8 cellular contexts compared by ENCODE assay signal in the genomic region with DNA sequence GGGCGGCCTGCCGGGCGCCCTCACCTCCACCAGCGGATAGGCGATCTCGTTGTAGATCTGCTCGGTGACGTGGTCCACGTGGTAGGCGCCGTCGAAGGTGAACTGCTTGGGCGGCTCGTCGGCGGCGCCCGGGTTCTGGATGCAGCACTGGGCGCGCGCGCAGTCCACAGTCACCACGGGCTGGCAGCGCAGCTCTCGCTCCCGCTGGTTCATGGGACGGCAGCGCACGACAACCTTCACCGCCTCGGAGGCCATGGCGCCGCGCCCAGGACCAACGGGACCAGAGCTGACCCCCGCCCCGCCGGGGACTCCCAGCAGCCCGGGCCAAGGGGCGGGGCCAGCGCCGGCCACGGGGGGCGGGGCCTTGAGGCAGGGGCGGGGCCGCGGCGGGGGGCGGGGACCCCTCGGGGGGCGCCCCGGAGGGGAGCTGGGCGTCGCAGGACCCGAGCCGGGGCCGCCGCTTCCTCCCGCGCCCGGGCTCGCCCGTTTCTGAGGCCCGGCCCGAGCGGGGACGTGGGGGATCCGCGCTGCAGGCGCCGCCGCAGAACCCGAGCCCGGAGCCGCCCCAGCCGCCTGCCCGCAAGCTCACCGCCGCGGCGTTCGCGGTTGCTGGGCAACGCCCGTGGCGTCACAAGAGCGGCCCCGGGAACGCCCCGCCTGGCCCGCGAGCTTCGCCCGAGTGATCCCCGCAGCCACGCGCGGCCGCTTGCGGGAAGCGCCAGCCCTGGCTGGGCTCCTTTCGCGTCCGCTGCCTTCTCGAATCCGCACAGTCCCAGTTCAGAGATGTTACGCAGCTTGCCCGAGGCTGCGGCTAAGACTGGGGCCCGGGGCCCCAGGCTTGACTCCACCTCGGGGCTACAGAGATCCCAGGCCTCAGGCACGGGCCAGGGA. TPM values are rescaled to one million over a fixed set of nuclear protein-coding genes. Genes with fewer than 3 reads are reported as not detected.
DNase-seq lines count a peak whose midpoint lies in the region; ATAC-seq and TF ChIP-seq lines count a peak whose summit lies in the region.

A gene (minus strand): TSS at position 556 of the 891 bp plus-strand sequence. CDS start 301 bp downstream, at position 255.

- H3K36me3 ChIP-seq in CD4-positive, CD25-positive, alpha-beta regulatory T cell (ENCODE audit: control insufficient read depth, insufficient read depth, low read length): no peaks in the 10 kb centered on the region
- no peaks in the 10 kb centered on the region for H3K36me3 ChIP-seq in SU-DHL-6 (ENCODE audit: low read length)
- H3K36me3 ChIP-seq in heart left ventricle: no peaks in the 10 kb centered on the region

- intact Hi-C loops in heart left ventricle (cut with DNase I): no loop called here

- TF ChIP-seq POLR2A in heart left ventricle (IDR thresholded peaks at IDR 0.05): no peak

- H3K27ac ChIP-seq in CD4-positive, CD25-positive, alpha-beta regulatory T cell (ENCODE audit: insufficient read depth, low read length, poor library complexity, severe bottlenecking): no peak within 1 kb of the TSS
- no peak within 1 kb of the TSS for H3K27ac ChIP-seq in SU-DHL-6 (ENCODE audit: low read depth, low read length)
- no peak within 1 kb of the TSS for H3K27ac ChIP-seq in heart left ventricle

- peak within 1 kb of the TSS; percentile 15 for H3K4me2 ChIP-seq in SU-DHL-6 (ENCODE audit: low read depth, low read length, poor library complexity, severe bottlenecking)

- peaks cover 9% of the 10 kb centered on the region for H3K27me3 ChIP-seq in CD4-positive, CD25-positive, alpha-beta regulatory T cell (ENCODE audit: control insufficient read depth, insufficient read depth, low read length)
- H3K27me3 ChIP-seq in SU-DHL-6 (ENCODE audit: low read length) (no peaks in the 10 kb centered on the region), heart left ventricle (peaks cover 0 to 29% (median 13%) of the 10 kb centered on the region in 9 donors)

- no peaks in the 10 kb centered on the region for H3F3A ChIP-seq in SU-DHL-6 (ENCODE audit: insufficient read depth)

- peak; percentile 53 to 79 (median 58) for DNase-seq in CD4-positive, CD25-positive, alpha-beta regulatory T cell
- DNase-seq in activated naive CD8-positive, alpha-beta T cell treated with anti-CD3 and anti-CD28 coated beads, Interleukin-2, amount 50 U/mL, for 24 hours: peak; percentile 70
- DNase-seq in heart left ventricle (peak; percentile 75 to 90 (median 80)), progenitor cell of endocrine pancreas (ENCODE audit: low spot score, unreplicated experiment) (peak; percentile 63), NK-92 (lab: John Stamatoyannopoulos, UW; ENCODE audit: unreplicated experiment) (no peak)

- H3K36me3 Mint-ChIP-seq in CD4-positive, CD25-positive, alpha-beta regulatory T cell: no peaks in the 10 kb centered on the region
- no peaks in the 10 kb centered on the region for H3K36me3 Mint-ChIP-seq in activated naive CD8-positive, alpha-beta T cell treated with anti-CD3 and anti-CD28 coated beads, Interleukin-2, amount 50 U/mL, for 24 hours (ENCODE audit: low read depth)
- no peaks in the 10 kb centered on the region for H3K36me3 Mint-ChIP-seq in progenitor cell of endocrine pancreas (ENCODE audit: insufficient read depth)

- no peaks in the 10 kb centered on the region for H3K9me3 ChIP-seq in CD4-positive, CD25-positive, alpha-beta regulatory T cell (ENCODE audit: control insufficient read depth in 2 of 2, low read length in 2 of 2)
- H3K9me3 ChIP-seq in SU-DHL-6 (ENCODE audit: insufficient read depth, low read length) (no peaks in the 10 kb centered on the region), heart left ventricle (no peaks in the 10 kb centered on the region)

- H3K4me1 ChIP-seq in CD4-positive, CD25-positive, alpha-beta regulatory T cell (ENCODE audit: control insufficient read depth, insufficient read depth, low read length, poor library complexity, severe bottlenecking): peaks cover 7% of the 10 kb centered on the region
- H3K4me1 ChIP-seq in heart left ventricle: peaks cover 0 to 13% (median 5%) of the 10 kb centered on the region in 12 donors

- no peaks in the 10 kb centered on the region for H3K9me3 Mint-ChIP-seq in CD4-positive, CD25-positive, alpha-beta regulatory T cell
- H3K9me3 Mint-ChIP-seq in activated naive CD8-positive, alpha-beta T cell treated with anti-CD3 and anti-CD28 coated beads, Interleukin-2, amount 50 U/mL, for 24 hours: no peaks in the 10 kb centered on the region
- no peaks in the 10 kb centered on the region for H3K9me3 Mint-ChIP-seq in progenitor cell of endocrine pancreas (ENCODE audit: low read depth)

- peak within 1 kb of the TSS in 1 of 3 donors; percentile 83 for H3K27ac Mint-ChIP-seq in CD4-positive, CD25-positive, alpha-beta regulatory T cell
- no peak within 1 kb of the TSS for H3K27ac Mint-ChIP-seq in activated naive CD8-positive, alpha-beta T cell treated with anti-CD3 and anti-CD28 coated beads, Interleukin-2, amount 50 U/mL, for 24 hours
- peak within 1 kb of the TSS; percentile 69 for H3K27ac Mint-ChIP-seq in progenitor cell of endocrine pancreas

- H3K4me1 Mint-ChIP-seq in CD4-positive, CD25-positive, alpha-beta regulatory T cell: peaks cover 0 to 19% (median 7%) of the 10 kb centered on the region in 4 donors
- peaks cover 8% of the 10 kb centered on the region for H3K4me1 Mint-ChIP-seq in activated naive CD8-positive, alpha-beta T cell treated with anti-CD3 and anti-CD28 coated beads, Interleukin-2, amount 50 U/mL, for 24 hours
- H3K4me1 Mint-ChIP-seq in progenitor cell of endocrine pancreas (ENCODE audit: low read depth): peaks cover 2% of the 10 kb centered on the region

- WGBS in heart left ventricle, 4 donors: 2 to 4% (median 2%) methylated on average over 30 to 112 of the region's 112 CpGs

- no peaks in the 10 kb centered on the region for H3K79me2 ChIP-seq in SU-DHL-6 (ENCODE audit: insufficient read depth, low read length)

- TF ChIP-seq CTCF in SU-DHL-6 (IDR thresholded peaks at IDR 0.05; ENCODE audit: insufficient read depth, low read length, poor library complexity, severe bottlenecking) (no peak), heart left ventricle (IDR thresholded peaks at IDR 0.05) (no peak), progenitor cell of endocrine pancreas (IDR thresholded peaks at IDR 0.05; ENCODE audit: unreplicated experiment) (no peak)

- peaks cover 44% of the 10 kb centered on the region for H3K27me3 Mint-ChIP-seq in CD4-positive, CD25-positive, alpha-beta regulatory T cell
- H3K27me3 Mint-ChIP-seq in activated naive CD8-positive, alpha-beta T cell treated with anti-CD3 and anti-CD28 coated beads, Interleukin-2, amount 50 U/mL, for 24 hours: peaks cover 32% of the 10 kb centered on the region
- H3K27me3 Mint-ChIP-seq in progenitor cell of endocrine pancreas: peaks cover 44% of the 10 kb centered on the region

- H4K20me1 ChIP-seq in SU-DHL-6 (ENCODE audit: low read depth, low read length): no peaks in the 10 kb centered on the region

- no peak within 1 kb of the TSS for H3K4me3 ChIP-seq in CD4-positive, CD25-positive, alpha-beta regulatory T cell (ENCODE audit: low read depth, low read length)
- H3K4me3 ChIP-seq in SU-DHL-6 (ENCODE audit: insufficient read depth, low read length, poor library complexity, severe bottlenecking) (no peak within 1 kb of the TSS), heart left ventricle (peak within 1 kb of the TSS; percentile 27 to 64 (median 42))

- no peak within 1 kb of the TSS for H3K9ac ChIP-seq in SU-DHL-6 (ENCODE audit: low read length)

- no peak within 1 kb of the TSS for H2AFZ ChIP-seq in SU-DHL-6 (ENCODE audit: low read depth, low read length, severe bottlenecking)

- no peaks in the 10 kb centered on the region for H3K9me2 ChIP-seq in SU-DHL-6 (replicated peaks; ENCODE audit: insufficient read depth, low read length)

- peak within 1 kb of the TSS; percentile 70 to 81 (median 78) for H3K4me3 Mint-ChIP-seq in CD4-positive, CD25-positive, alpha-beta regulatory T cell
- H3K4me3 Mint-ChIP-seq in activated naive CD8-positive, alpha-beta T cell treated with anti-CD3 and anti-CD28 coated beads, Interleukin-2, amount 50 U/mL, for 24 hours: peak within 1 kb of the TSS; percentile 56
- peak within 1 kb of the TSS; percentile 73 for H3K4me3 Mint-ChIP-seq in progenitor cell of endocrine pancreas (ENCODE audit: low read depth)

- peak; percentile 53 to 73 for ATAC-seq in CD4-positive, CD25-positive, alpha-beta regulatory T cell (ENCODE audit: low read depth in 2 of 2)
- ATAC-seq in HG02759 (IDR thresholded peaks at IDR 0.05; ENCODE audit: unreplicated experiment): peak; percentile 58
- ATAC-seq in activated naive CD8-positive, alpha-beta T cell treated with anti-CD3 and anti-CD28 coated beads, Interleukin-2, amount 50 U/mL, for 24 hours: peak; percentile 35
- ATAC-seq in heart left ventricle: peak in 3 of 4 donors; percentile 74 to 86 (median 76)
- no peak for ATAC-seq in GM21528 (IDR thresholded peaks at IDR 0.05; ENCODE audit: low FRiP score, unreplicated experiment)

RNA-seq across cellular contexts. Expression of the gene that starts here (rescaled TPM):
- total RNA-seq in CD4-positive, CD25-positive, alpha-beta regulatory T cell: not detected
- not detected for polyA plus RNA-seq in CD4-positive, CD25-positive, alpha-beta regulatory T cell
- 1 to 10 TPM; 1.6 to 9.3 (median 3.2) TPM for total RNA-seq in heart left ventricle
- polyA plus RNA-seq in heart left ventricle: 1 to 10 TPM; 3.4 to 7.2 TPM
- 0.64 and 1.1 TPM in 2 replicates for total RNA-seq in progenitor cell of endocrine pancreas

Comparison
In these comparisons a context has a peak if more than half of its experiments do, and no peak if none do; other contexts are left out.
1. RNA of the gene that starts here (polyA plus RNA-seq): 3.4 to 7.2 TPM in heart left ventricle; not detected in CD4-positive, CD25-positive, alpha-beta regulatory T cell; every median in the first group is over 4 times any median in the second.
2. Peak in DNase-seq and ATAC-seq in CD4-positive, CD25-positive, alpha-beta regulatory T cell; RNA of the gene not detected or under 1 TPM.
3. H3K4me3 ChIP-seq: peak in heart left ventricle (12 of 12); none in CD4-positive, CD25-positive, alpha-beta regulatory T cell (single experiment) and SU-DHL-6 (single experiment).
4. Peak in every context shown above with its lines, with median percentiles within 50 percentile points of each other: H3K4me3 Mint-ChIP-seq.